Comparison of ENCODE assay signal across 12 cellular contexts in the genomic region with DNA sequence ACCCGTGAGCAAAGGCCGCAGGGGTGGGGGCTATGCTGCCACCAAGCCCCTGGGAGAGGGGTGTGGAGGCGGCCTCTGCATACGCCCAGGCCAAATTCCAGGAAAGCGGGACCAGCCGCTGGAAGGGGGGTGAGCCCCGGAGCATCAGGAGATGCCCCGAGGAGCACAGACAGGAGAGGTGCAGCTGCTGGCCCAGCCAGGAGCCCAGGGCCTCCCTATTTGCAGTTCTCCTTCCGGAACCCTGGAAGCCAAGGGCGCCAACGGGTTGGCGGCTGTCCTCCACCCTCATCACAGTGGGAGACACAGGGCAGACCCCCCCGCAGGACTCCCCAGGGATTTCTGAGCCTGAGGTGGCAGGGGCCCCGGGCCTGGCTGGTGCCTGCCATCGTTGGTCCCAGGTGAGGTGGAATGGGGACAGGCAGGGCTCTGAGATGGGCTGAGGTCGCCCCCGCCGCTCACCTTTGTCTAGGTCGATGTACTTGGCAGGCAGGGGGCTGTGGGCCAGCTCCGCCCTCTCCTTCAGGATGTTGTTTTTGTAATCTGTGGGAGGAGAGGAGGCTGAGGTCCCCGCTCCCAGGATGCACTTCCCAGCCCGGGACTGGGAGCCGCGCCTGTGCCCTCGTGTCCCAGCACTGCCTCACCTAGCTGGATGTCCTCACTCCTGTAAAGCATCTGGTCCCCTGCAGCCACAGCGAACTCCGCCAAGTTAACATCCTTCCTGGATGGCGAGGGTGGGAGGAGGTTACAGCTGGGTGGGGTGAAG. TPM values are rescaled to one million over a fixed set of nuclear protein-coding genes. Genes with fewer than 3 reads are reported as not detected.
DNase-seq lines count a peak whose midpoint lies in the region; ATAC-seq and TF ChIP-seq lines count a peak whose summit lies in the region.
"Had no signal": no experiment of that assay in that cellular context is flagged by ENCODE, and none has a peak within 500 bp of the region (broad histone marks: within the 10 kb centered on the region; RNA-seq: fewer than 3 reads in every experiment).

No MANE protein-coding gene starts in this region.

- no peak for ATAC-seq in CD8-positive, alpha-beta T cell
- no peak for ATAC-seq in HG03378 (IDR thresholded peaks at IDR 0.05; ENCODE audit: unreplicated experiment)
- ATAC-seq in HG02852 (IDR thresholded peaks at IDR 0.05; ENCODE audit: unreplicated experiment) = no peak

- no peak overlapping the region for H4K91ac ChIP-seq in H9 (ENCODE audit: insufficient read length, low read depth, low read length)

- H2AFZ ChIP-seq in H9 (ENCODE audit: low read length) = no peak overlapping the region

- no peak overlapping the region for H2AK5ac ChIP-seq in H9 (ENCODE audit: insufficient read length, low read length)

- no peak overlapping the region for H3K56ac ChIP-seq in H9 (ENCODE audit: insufficient read length, low read depth, low read length)

- H2BK20ac ChIP-seq in H9 (ENCODE audit: low read depth, low read length, poor library complexity, severe bottlenecking) = no peak overlapping the region

- no peak overlapping the region for H3K18ac ChIP-seq in H9 (ENCODE audit: insufficient read length, low read depth, low read length)

- no peak overlapping the region for H3K9ac ChIP-seq in H9 (ENCODE audit: extremely low read depth, insufficient read length, low read length)

- H3T11ph ChIP-seq in H9 (ENCODE audit: low read length) = no peak overlapping the region

- no peak for TF ChIP-seq CTCF in CD8-positive, alpha-beta T cell (IDR thresholded peaks at IDR 0.05)
- TF ChIP-seq CTCF in H9 (conservative IDR thresholded peaks at IDR 0.05) (no peak), nephron progenitor cell (IDR thresholded peaks at IDR 0.05) (no peak)

- no peak overlapping the region for H2BK5ac ChIP-seq in H9 (ENCODE audit: insufficient read length, low read length)

- peaks cover 29% of the 10 kb centered on the region for H3K4me1 ChIP-seq in CD8-positive, alpha-beta T cell (ENCODE audit: insufficient read depth, low read length)
- no peaks in the 10 kb centered on the region; the same call in 1 of the 2 replicates for H3K4me1 ChIP-seq in H9 (ENCODE audit: insufficient read depth, low read length)
- H3K4me1 ChIP-seq: pancreas had no signal

- H3K79me2 ChIP-seq in H9 (ENCODE audit: insufficient read depth, low read length) = no peaks in the 10 kb centered on the region

- H3K4me2 ChIP-seq in H9 (ENCODE audit: insufficient read depth, insufficient read length, low read length) = peak overlapping the region; percentile 62

- no peak overlapping the region for H3K4ac ChIP-seq in H9 (ENCODE audit: low read depth, low read length)

- H4K5ac ChIP-seq in H9 (ENCODE audit: insufficient read length, low read depth, low read length) = no peak overlapping the region

- CTCF ChIA-PET in CD8-positive, alpha-beta T cell (lab: Charles Lee) = interaction anchor here (1.3 to 3.8 kb wide), 2 partner anchors 19 to 33 kb away, joined by 3 to 41 read pairs; no protein-coding TSS in a partner anchor

- no peaks in the 10 kb centered on the region for H3K27me3 ChIP-seq in CD8-positive, alpha-beta T cell (ENCODE audit: insufficient read depth, low read length)
- peaks cover 4% of the 10 kb centered on the region; the same call in 1 of the 2 replicates for H3K27me3 ChIP-seq in H9 (ENCODE audit: insufficient read depth, low read length)
- H3K27me3 ChIP-seq: pancreas had no signal

- POLR2A ChIA-PET in CD8-positive, alpha-beta T cell (lab: Charles Lee) = interaction anchor here (2.4 kb wide), 1 partner anchor 18 kb away, joined by 13 read pairs; no protein-coding TSS in a partner anchor

- no peaks in the 10 kb centered on the region for H3K9me3 Mint-ChIP-seq in CD8-positive, alpha-beta T cell
- H3K9me3 Mint-ChIP-seq in H9 = no peaks in the 10 kb centered on the region
- H3K9me3 Mint-ChIP-seq in activated T-helper 2 cell treated with anti-CD3 and anti-CD28 coated beads, Interferon-gamma antibody, Interleukin-2, Interleukin-4, amounts not matched to agents 10 μg/mL and 5 μg/mL and 100 μg/mL, durations not matched to agents 14 hours and 24 hours and 36 hours = no peaks in the 10 kb centered on the region
- H3K9me3 Mint-ChIP-seq in nephron progenitor cell = no peaks in the 10 kb centered on the region

- H3K23ac ChIP-seq in H9 (ENCODE audit: insufficient read length, low read depth, low read length) = no peak overlapping the region

- no peak for DNase-seq in CD8-positive, alpha-beta T cell
- DNase-seq in H9 (peak; percentile 82), nephron progenitor cell (peak; percentile 31), NCI-H748 (lab: John Stamatoyannopoulos, UW; ENCODE audit: unreplicated experiment) (no peak)
- DNase-seq in activated T-helper 2 cell treated with anti-CD3 and anti-CD28 coated beads, Interferon-gamma antibody, Interleukin-2, Interleukin-4, amounts not matched to agents 10 μg/mL and 5 μg/mL and 100 μg/mL, durations not matched to agents 14 hours and 24 hours and 36 hours (ENCODE audit: low spot score) = no peak
- DNase-seq in activated naive CD4-positive, alpha-beta T cell treated with Interleukin-2 at 50 U/mL for 16 hours = no peak
- DNase-seq: activated CD8-positive, alpha-beta memory T cell treated with anti-CD3 and anti-CD28 coated beads, Interleukin-2, amount 50 U/mL, for 4 hours; stimulated activated CD4-positive, alpha-beta T cell treated with anti-CD3 and anti-CD28 coated beads, Interleukin-4, amount 100 ng/mL, for 4 hours had no signal

- intact Hi-C loops in CD8-positive, alpha-beta T cell (cut with DNase I, micrococcal nuclease) = loop anchor here in 1 of 2 experiments (1.0 kb wide), 1 partner anchor 19 kb away; no protein-coding TSS in a partner anchor
- intact Hi-C loops in activated T-helper 2 cell treated with anti-CD3 and anti-CD28 coated beads, Interferon-gamma antibody, Interleukin-2, Interleukin-4, amounts not matched to agents 10 μg/mL and 5 μg/mL and 100 μg/mL, durations not matched to agents 14 hours and 24 hours and 36 hours (cut with micrococcal nuclease) = no loop called here

- peaks cover 10% of the 10 kb centered on the region for H3K27me3 Mint-ChIP-seq in CD8-positive, alpha-beta T cell (ENCODE audit: low read depth)
- H3K27me3 Mint-ChIP-seq in H9 (ENCODE audit: low read depth) = peaks cover 35% of the 10 kb centered on the region
- H3K27me3 Mint-ChIP-seq in activated T-helper 2 cell treated with anti-CD3 and anti-CD28 coated beads, Interferon-gamma antibody, Interleukin-2, Interleukin-4, amounts not matched to agents 10 μg/mL and 5 μg/mL and 100 μg/mL, durations not matched to agents 14 hours and 24 hours and 36 hours (ENCODE audit: low read depth) = peaks cover 21% of the 10 kb centered on the region
- peaks cover 3% of the 10 kb centered on the region for H3K27me3 Mint-ChIP-seq in nephron progenitor cell (ENCODE audit: low read depth, poor library complexity)

- peaks cover 9% of the 10 kb centered on the region for H3K23me2 ChIP-seq in H9 (ENCODE audit: insufficient read length, low read depth, low read length, poor library complexity, severe bottlenecking)

- H3K9me3 ChIP-seq in CD8-positive, alpha-beta T cell (ENCODE audit: low read length) = no peaks in the 10 kb centered on the region
- no peaks in the 10 kb centered on the region for H3K9me3 ChIP-seq in H9 (ENCODE audit: control insufficient read depth, low read depth, low read length)
- H3K9me3 ChIP-seq: pancreas, suprapubic skin had no signal

- no peak overlapping the region for H3K27ac Mint-ChIP-seq in CD8-positive, alpha-beta T cell
- H3K27ac Mint-ChIP-seq in H9 = no peak overlapping the region
- H3K27ac Mint-ChIP-seq in activated T-helper 2 cell treated with anti-CD3 and anti-CD28 coated beads, Interferon-gamma antibody, Interleukin-2, Interleukin-4, amounts not matched to agents 10 μg/mL and 5 μg/mL and 100 μg/mL, durations not matched to agents 14 hours and 24 hours and 36 hours = no peak overlapping the region
- no peak overlapping the region for H3K27ac Mint-ChIP-seq in nephron progenitor cell

- no peaks in the 10 kb centered on the region for H3K36me3 ChIP-seq in CD8-positive, alpha-beta T cell (ENCODE audit: insufficient read depth, low read length)
- H3K36me3 ChIP-seq: pancreas, suprapubic skin had no signal

- peaks cover 22% of the 10 kb centered on the region for H3K4me1 Mint-ChIP-seq in CD8-positive, alpha-beta T cell (ENCODE audit: low read depth)
- H3K4me1 Mint-ChIP-seq in H9 = peaks cover 24 to 38% of the 10 kb centered on the region in 2 experiments
- H3K4me1 Mint-ChIP-seq in activated T-helper 2 cell treated with anti-CD3 and anti-CD28 coated beads, Interferon-gamma antibody, Interleukin-2, Interleukin-4, amounts not matched to agents 10 μg/mL and 5 μg/mL and 100 μg/mL, durations not matched to agents 14 hours and 24 hours and 36 hours (ENCODE audit: low read depth) = no peaks in the 10 kb centered on the region
- peaks cover 43% of the 10 kb centered on the region for H3K4me1 Mint-ChIP-seq in nephron progenitor cell

- H2BK120ac ChIP-seq in H9 (ENCODE audit: low read depth, low read length, poor library complexity, severe bottlenecking) = no peak overlapping the region

- peak overlapping the region; percentile 65 for H3K4me3 Mint-ChIP-seq in CD8-positive, alpha-beta T cell
- peak overlapping the region; percentile 58 to 85 for H3K4me3 Mint-ChIP-seq in H9
- peak overlapping the region; percentile 17 for H3K4me3 Mint-ChIP-seq in activated T-helper 2 cell treated with anti-CD3 and anti-CD28 coated beads, Interferon-gamma antibody, Interleukin-2, Interleukin-4, amounts not matched to agents 10 μg/mL and 5 μg/mL and 100 μg/mL, durations not matched to agents 14 hours and 24 hours and 36 hours (ENCODE audit: low read depth)
- H3K4me3 Mint-ChIP-seq in nephron progenitor cell = peak overlapping the region; percentile 18

- no peak overlapping the region for H4K8ac ChIP-seq in H9 (replicated peaks; ENCODE audit: insufficient read length, low read depth, low read length)

- H3K27ac ChIP-seq in CD8-positive, alpha-beta T cell (ENCODE audit: low read depth, low read length) = no peak overlapping the region
- H3K27ac ChIP-seq in H9 (ENCODE audit: insufficient read length, low read depth, low read length) = no peak overlapping the region
- H3K27ac ChIP-seq: pancreas, suprapubic skin had no signal

- H3K36me3 Mint-ChIP-seq in CD8-positive, alpha-beta T cell = no peaks in the 10 kb centered on the region
- H3K36me3 Mint-ChIP-seq in H9 (ENCODE audit: insufficient read depth in 1 of 3, low read depth in 3 of 3) (peaks cover 0 to 8% (median 2%) of the 10 kb centered on the region in 3 experiments; a peak in 1 of 7 replicates), nephron progenitor cell (ENCODE audit: low read depth) (no peaks in the 10 kb centered on the region)
- H3K36me3 Mint-ChIP-seq in activated T-helper 2 cell treated with anti-CD3 and anti-CD28 coated beads, Interferon-gamma antibody, Interleukin-2, Interleukin-4, amounts not matched to agents 10 μg/mL and 5 μg/mL and 100 μg/mL, durations not matched to agents 14 hours and 24 hours and 36 hours (ENCODE audit: low read depth) = no peaks in the 10 kb centered on the region

- no peak overlapping the region for H2BK15ac ChIP-seq in H9 (ENCODE audit: low read depth, low read length)

- no peaks in the 10 kb centered on the region for H3K79me1 ChIP-seq in H9 (ENCODE audit: insufficient read depth, low read depth, low read length, poor library complexity, severe bottlenecking)

- peak overlapping the region; percentile 31 for H3K4me3 ChIP-seq in CD8-positive, alpha-beta T cell (ENCODE audit: low read depth, low read length)
- H3K4me3 ChIP-seq: pancreas, suprapubic skin had no signal

- WGBS in H9 (ENCODE audit: extremely low coverage, insufficient read length, low lambda C conversion rate) = no CpG with 5 or more reads among the region's 28 CpGs

- H3K14ac ChIP-seq in H9 (ENCODE audit: insufficient read depth, low read length) = no peak overlapping the region; the same call in 1 of the 2 replicates

- H4K20me1 ChIP-seq in H9 (ENCODE audit: control insufficient read depth, insufficient read depth, insufficient read length) = no peaks in the 10 kb centered on the region

- H2BK12ac ChIP-seq in H9 (ENCODE audit: insufficient read length, low read depth, low read length) = no peak overlapping the region

RNA-seq across cellular contexts. Expression of gene DVL1, which starts 4.4 kb away (rescaled TPM):
- 10 to 100 TPM; 44.5 to 45.5 TPM for total RNA-seq in CD8-positive, alpha-beta T cell
- total RNA-seq in H9 (2021) = 66.5 and 71.0 TPM in 2 replicates
- 53.8 and 60.7 TPM in 2 replicates for total RNA-seq in activated T-helper 2 cell treated with anti-CD3 and anti-CD28 coated beads, Interferon-gamma antibody, Interleukin-2, Interleukin-4, amounts not matched to agents 10 μg/mL and 5 μg/mL and 100 μg/mL, durations not matched to agents 14 hours and 24 hours and 36 hours

RNA-seq across cellular contexts. Expression of gene MXRA8, which starts 4.8 kb away (rescaled TPM):
- total RNA-seq in CD8-positive, alpha-beta T cell = 1 to 10 TPM; 7.5 to 9.3 TPM
- total RNA-seq in H9 (2021) = 8.1 and 9.6 TPM in 2 replicates
- total RNA-seq in activated T-helper 2 cell treated with anti-CD3 and anti-CD28 coated beads, Interferon-gamma antibody, Interleukin-2, Interleukin-4, amounts not matched to agents 10 μg/mL and 5 μg/mL and 100 μg/mL, durations not matched to agents 14 hours and 24 hours and 36 hours = 0.21 TPM in 1 of 2 replicates, not detected in the other

RNA-seq across cellular contexts. Expression of gene AURKAIP1, which starts 21.4 kb away (rescaled TPM):
- total RNA-seq in CD8-positive, alpha-beta T cell = 10 to 100 TPM; 58.4 to 62.6 TPM
- total RNA-seq in H9 (2021) = 196 and 209 TPM in 2 replicates
- total RNA-seq in activated T-helper 2 cell treated with anti-CD3 and anti-CD28 coated beads, Interferon-gamma antibody, Interleukin-2, Interleukin-4, amounts not matched to agents 10 μg/mL and 5 μg/mL and 100 μg/mL, durations not matched to agents 14 hours and 24 hours and 36 hours = 133 TPM in 2 replicates

RNA-seq across cellular contexts. Expression of gene TAS1R3, which starts 22.5 kb away (rescaled TPM):
- total RNA-seq in CD8-positive, alpha-beta T cell = under 1 TPM; 0.58 to 0.73 TPM
- 0.28 and 0.35 TPM in 2 replicates for total RNA-seq in H9 (2021)
- 0.32 and 0.44 TPM in 2 replicates for total RNA-seq in activated T-helper 2 cell treated with anti-CD3 and anti-CD28 coated beads, Interferon-gamma antibody, Interleukin-2, Interleukin-4, amounts not matched to agents 10 μg/mL and 5 μg/mL and 100 μg/mL, durations not matched to agents 14 hours and 24 hours and 36 hours

RNA-seq across cellular contexts. Expression of gene CPTP, which starts 29.0 kb away (rescaled TPM):
- 1 to 10 TPM; 7.3 to 7.9 TPM for total RNA-seq in CD8-positive, alpha-beta T cell
- 14.0 and 15.0 TPM in 2 replicates for total RNA-seq in H9 (2021)
- total RNA-seq in activated T-helper 2 cell treated with anti-CD3 and anti-CD28 coated beads, Interferon-gamma antibody, Interleukin-2, Interleukin-4, amounts not matched to agents 10 μg/mL and 5 μg/mL and 100 μg/mL, durations not matched to agents 14 hours and 24 hours and 36 hours = 12.1 and 13.1 TPM in 2 replicates

Comparison
In these comparisons a context has a peak if more than half of its experiments do, and no peak if none do; other contexts are left out.
1. DNase-seq: peak in H9 (single experiment) and nephron progenitor cell (single experiment); none in CD8-positive, alpha-beta T cell (0 of 7), activated T-helper 2 cell treated with anti-CD3 and anti-CD28 coated beads, Interferon-gamma antibody, Interleukin-2, Interleukin-4, amounts not matched to agents 10 μg/mL and 5 μg/mL and 100 μg/mL, durations not matched to agents 14 hours and 24 hours and 36 hours (single experiment), NCI-H748 (single experiment) and activated naive CD4-positive, alpha-beta T cell treated with Interleukin-2 at 50 U/mL for 16 hours (single experiment).
2. H3K4me3 Mint-ChIP-seq: peak in every context shown above with its lines; median percentile 72 in H9; 65 in CD8-positive, alpha-beta T cell; 18 in nephron progenitor cell; 17 in activated T-helper 2 cell treated with anti-CD3 and anti-CD28 coated beads, Interferon-gamma antibody, Interleukin-2, Interleukin-4, amounts not matched to agents 10 μg/mL and 5 μg/mL and 100 μg/mL, durations not matched to agents 14 hours and 24 hours and 36 hours.